In the genomic region with DNA sequence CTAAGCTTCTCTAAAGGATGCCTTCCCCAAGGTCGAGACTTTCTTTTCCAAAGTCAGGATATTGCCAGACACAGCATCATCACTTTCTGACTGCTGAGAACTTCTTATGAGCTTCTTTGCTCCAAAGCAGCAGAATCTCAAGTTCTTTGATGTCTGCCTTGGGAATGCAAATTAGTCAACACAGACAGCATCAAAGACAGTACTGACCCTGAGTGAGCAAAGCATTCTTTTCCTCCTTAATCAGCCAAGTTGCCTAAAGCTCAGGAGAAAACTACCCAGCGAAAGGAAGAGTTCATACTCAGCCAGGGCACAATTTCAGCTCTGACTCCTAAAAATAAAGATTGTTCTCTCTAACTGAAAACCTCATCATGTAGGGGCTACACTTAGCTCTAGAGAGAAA, we compare ENCODE assay signal across 18 cellular contexts.
DNase-seq lines count a peak whose midpoint lies in the region; ATAC-seq, FAIRE-seq and TF ChIP-seq lines count a peak whose summit lies in the region.
"Had no signal": no experiment of that assay in that cellular context is flagged by ENCODE, and none has a peak within 500 bp of the region (broad histone marks: within the 10 kb centered on the region; RNA-seq: fewer than 3 reads in every experiment).

No MANE protein-coding gene starts in this region.

- no peaks in the 10 kb centered on the region for H3K9me3 ChIP-seq in GM23248 (ENCODE audit: low read depth)
- no peaks in the 10 kb centered on the region for H3K9me3 ChIP-seq in astrocyte (ENCODE audit: insufficient read depth, low read depth, low read length)
- H3K9me3 ChIP-seq: ascending aorta, prostate gland had no signal

- DNase-seq in GM23248 = peak; percentile 83
- DNase-seq in astrocyte (ENCODE audit: low read depth) = peak; percentile 72
- peak; percentile 34 for DNase-seq in iPS-NIHi7 (ENCODE audit: extremely low spot score)
- DNase-seq in stromal cell of bone marrow (ENCODE audit: low read depth) = peak; percentile 44
- DNase-seq in anterior cingulate cortex (lab: John Stamatoyannopoulos, UW) = no peak
- no peak for DNase-seq in COR-L47 (lab: John Stamatoyannopoulos, UW)
- DNase-seq: activated CD4-positive, alpha-beta T cell treated with anti-CD3 and anti-CD28 coated beads, Interleukin-2, amount 50 U/mL, for 1 hour; activated gamma-delta T cell treated with Interleukin-2 at 50 U/mL for 16 hours; C1 segment of cervical spinal cord; lower lobe of right lung; naive thymus-derived CD4-positive, alpha-beta T cell; NCI-H1930; NCI-H510A; spleen had no signal

- 9 to 11% methylated on average over 2 of the region's 2 CpGs for WGBS in GM23248 (ENCODE audit: low coverage in 1 of 2, low lambda C conversion rate in 2 of 2, missing lambda C conversion rate in 2 of 2), 2 experiments

- peak overlapping the region; percentile 75 for H3K27ac ChIP-seq in GM23248
- peak overlapping the region; percentile 57 for H3K27ac ChIP-seq in astrocyte (ENCODE audit: low read depth, low read length)
- H3K27ac ChIP-seq: ascending aorta, coronary artery, lower lobe of right lung, prostate gland, spleen had no signal

- H3K9ac ChIP-seq in GM23248 (0 out of 2 replicates have a peak overlapping the region, but pooled peaks have one; percentile 40), astrocyte (ENCODE audit: low read length) (peak overlapping the region; percentile 36)

- in situ Hi-C loops in GM23248 (cut with MboI) = no loop called here

- FAIRE-seq in astrocyte (lab: Jason Lieb, UNC) = peak; percentile 34

- peak overlapping the region; percentile 24; the same call in 1 of the 2 replicates for H2AFZ ChIP-seq in GM23248
- H2AFZ ChIP-seq in astrocyte (ENCODE audit: low read depth, low read length) = peak overlapping the region; percentile 31

- peaks cover 26% of the 10 kb centered on the region for H3K4me1 Mint-ChIP-seq in astrocyte (ENCODE audit: low read depth, unreplicated experiment)
- H3K4me1 Mint-ChIP-seq: naive thymus-derived CD4-positive, alpha-beta T cell had no signal

- H3K4me3 ChIP-seq in GM23248 = no peak overlapping the region; the same call in 1 of the 2 replicates
- no peak overlapping the region for H3K4me3 ChIP-seq in astrocyte (ENCODE audit: insufficient read depth, low read depth, low read length)
- H3K4me3 ChIP-seq: ascending aorta, coronary artery, lower lobe of right lung, prostate gland, spleen had no signal

- H3K27me3 Mint-ChIP-seq in astrocyte (ENCODE audit: low read depth, unreplicated experiment) = no peaks in the 10 kb centered on the region

- peaks cover 2% of the 10 kb centered on the region for H3K36me3 Mint-ChIP-seq in astrocyte (ENCODE audit: low read depth, unreplicated experiment)
- H3K36me3 Mint-ChIP-seq: naive thymus-derived CD4-positive, alpha-beta T cell had no signal

- no peaks in the 10 kb centered on the region for H3K9me2 ChIP-seq in GM23248 (ENCODE audit: insufficient read depth)

- H3K4me2 ChIP-seq in GM23248 (ENCODE audit: unreplicated experiment) (peak overlapping the region; percentile 45), astrocyte (ENCODE audit: low read length) (peak overlapping the region; percentile 41)

- H3F3A ChIP-seq in GM23248 (ENCODE audit: insufficient read depth) = peaks cover 25% of the 10 kb centered on the region

- H3K27me3 ChIP-seq in GM23248 (replicated peaks; ENCODE audit: insufficient read depth) = no peaks in the 10 kb centered on the region
- no peaks in the 10 kb centered on the region for H3K27me3 ChIP-seq in astrocyte (ENCODE audit: insufficient read depth, low read length)
- H3K27me3 ChIP-seq: ascending aorta had no signal

- H3K4me1 ChIP-seq in GM23248 (ENCODE audit: insufficient read depth) = peaks cover 21% of the 10 kb centered on the region
- H3K4me1 ChIP-seq in astrocyte (ENCODE audit: insufficient read depth, low read length) = peaks cover 15% of the 10 kb centered on the region
- H3K4me1 ChIP-seq: ascending aorta, lower lobe of right lung, prostate gland, spleen had no signal

- ATAC-seq in GM18502 (IDR thresholded peaks at IDR 0.05; ENCODE audit: poor library complexity, unreplicated experiment) = no peak
- ATAC-seq: lower lobe of right lung; naive thymus-derived CD4-positive, alpha-beta T cell had no signal

- H3K9me3 Mint-ChIP-seq in astrocyte (ENCODE audit: unreplicated experiment) = peaks cover 14% of the 10 kb centered on the region

- peak overlapping the region; percentile 28 for H3K4me3 Mint-ChIP-seq in astrocyte (ENCODE audit: unreplicated experiment)
- H3K4me3 Mint-ChIP-seq: naive thymus-derived CD4-positive, alpha-beta T cell had no signal

- H3K79me2 ChIP-seq in GM23248 (ENCODE audit: insufficient read depth) (no peaks in the 10 kb centered on the region), astrocyte (ENCODE audit: insufficient read depth, low read length) (no peaks in the 10 kb centered on the region)

- H4K20me1 ChIP-seq in GM23248 (ENCODE audit: insufficient read depth) (no peaks in the 10 kb centered on the region), astrocyte (ENCODE audit: insufficient read depth, low read length) (no peaks in the 10 kb centered on the region)

- H3K36me3 ChIP-seq in GM23248 (ENCODE audit: low read depth) (no peaks in the 10 kb centered on the region), astrocyte (ENCODE audit: insufficient read depth, low read length) (no peaks in the 10 kb centered on the region)
- H3K36me3 ChIP-seq: ascending aorta, lower lobe of right lung, prostate gland, spleen had no signal

- TF ChIP-seq CTCF in astrocyte (IDR thresholded peaks at IDR 0.05; ENCODE audit: insufficient read depth, low read depth, low read length) = no peak

- H3K27ac Mint-ChIP-seq in astrocyte (ENCODE audit: unreplicated experiment) = peak overlapping the region; percentile 98
- H3K27ac Mint-ChIP-seq: naive thymus-derived CD4-positive, alpha-beta T cell had no signal

Comparison
In these comparisons a context has a peak if more than half of its experiments do, and no peak if none do; other contexts are left out.
1. DNase-seq: peak in GM23248 (single experiment), astrocyte (single experiment), iPS-NIHi7 (single experiment) and stromal cell of bone marrow (single experiment); none in anterior cingulate cortex (0 of 58) and COR-L47 (single experiment).